1 cellular context compared by ENCODE assay signal in genomic region chr2:216692636-216693413, GRCh38.
TF ChIP-seq lines count a peak whose summit lies in the region.

No MANE protein-coding gene starts in this region.

TF ChIP-seq in HEK293, 187 proteins besides CTCF, POLR2A, EP300 and RAD21 (continued from another document and continues in another):
- no peak for TF ChIP-seq HIC1 (tag by site-specific recombination; IDR thresholded peaks at IDR 0.05)
- TF ChIP-seq ZNF302 (tag by site-specific recombination; IDR thresholded peaks at IDR 0.05; ENCODE audit: low read depth): no peak
- no peak for TF ChIP-seq ZNF132 (tag by site-specific recombination; IDR thresholded peaks at IDR 0.05; ENCODE audit: borderline replicate concordance)
- no peak for TF ChIP-seq ZNF449 (tag by site-specific recombination; IDR thresholded peaks at IDR 0.05)
- no peak for TF ChIP-seq ZNF830 (tag by site-specific recombination; IDR thresholded peaks at IDR 0.05; ENCODE audit: low read depth)
- no peak for TF ChIP-seq ZNF146 (tag by site-specific recombination; IDR thresholded peaks at IDR 0.05)
- no peak for TF ChIP-seq INSM2 (tag by site-specific recombination; IDR thresholded peaks at IDR 0.05)
- TF ChIP-seq ZSCAN30 (tag by site-specific recombination; IDR thresholded peaks at IDR 0.05): no peak
- no peak for TF ChIP-seq REST (tag by site-specific recombination; IDR thresholded peaks at IDR 0.05)
- TF ChIP-seq PRDM4 (tag by site-specific recombination; IDR thresholded peaks at IDR 0.05): peak; percentile 74
- no peak for TF ChIP-seq ZNF10 (tag by site-specific recombination; IDR thresholded peaks at IDR 0.05)
- TF ChIP-seq ZNF341 (tag by site-specific recombination; IDR thresholded peaks at IDR 0.05; ENCODE audit: low read depth): no peak
- TF ChIP-seq ZNF510 (tag by site-specific recombination; IDR thresholded peaks at IDR 0.05; ENCODE audit: insufficient replicate concordance): no peak
- no peak for TF ChIP-seq ZNF791 (tag by site-specific recombination; IDR thresholded peaks at IDR 0.05)
- no peak for TF ChIP-seq BCL11B (tag by site-specific recombination; IDR thresholded peaks at IDR 0.05; ENCODE audit: low read depth)
- no peak for TF ChIP-seq ZBTB48 (tag by site-specific recombination; IDR thresholded peaks at IDR 0.05)
- TF ChIP-seq ZBTB44 (tag by site-specific recombination; IDR thresholded peaks at IDR 0.05): peak; percentile 19; the same call in 1 of the 2 replicates
- no peak for TF ChIP-seq IKZF3 (tag by site-specific recombination; IDR thresholded peaks at IDR 0.05)
- TF ChIP-seq WT1 (tag by site-specific recombination; IDR thresholded peaks at IDR 0.05): no peak
- no peak for TF ChIP-seq ZNF214 (tag by site-specific recombination; IDR thresholded peaks at IDR 0.05; ENCODE audit: borderline replicate concordance)
- TF ChIP-seq ZNF394 (tag by site-specific recombination; IDR thresholded peaks at IDR 0.05; ENCODE audit: borderline replicate concordance): no peak
- peak; percentile 55 for TF ChIP-seq PATZ1 (tag by site-specific recombination; IDR thresholded peaks at IDR 0.05)
- no peak for TF ChIP-seq ZNF639 (tag by site-specific recombination; IDR thresholded peaks at IDR 0.05)
- no peak for TF ChIP-seq ZNF624 (tag by site-specific recombination; IDR thresholded peaks at IDR 0.05)
- no peak for TF ChIP-seq YY2 (tag by site-specific recombination; IDR thresholded peaks at IDR 0.05)
- TF ChIP-seq ZFP41 (tag by site-specific recombination; IDR thresholded peaks at IDR 0.05; ENCODE audit: borderline replicate concordance): no peak
- no peak for TF ChIP-seq SP7 (tag by site-specific recombination; IDR thresholded peaks at IDR 0.05)
- TF ChIP-seq SCRT1 (tag by site-specific recombination; IDR thresholded peaks at IDR 0.05; ENCODE audit: borderline replicate concordance): no peak
- no peak for TF ChIP-seq ZNF248 (tag by site-specific recombination; IDR thresholded peaks at IDR 0.05)
- TF ChIP-seq ZNF596 (tag by site-specific recombination; IDR thresholded peaks at IDR 0.05): no peak
- TF ChIP-seq ZNF704 (tag by site-specific recombination; IDR thresholded peaks at IDR 0.05): no peak
- peak; percentile 80 for TF ChIP-seq EGR2 (tag by site-specific recombination; IDR thresholded peaks at IDR 0.05; ENCODE audit: low read depth)
- no peak for TF ChIP-seq ZNF350 (tag by site-specific recombination; IDR thresholded peaks at IDR 0.05)
- no peak for TF ChIP-seq ZNF785 (tag by site-specific recombination; IDR thresholded peaks at IDR 0.05)
- TF ChIP-seq KLF9 (tag by site-specific recombination; IDR thresholded peaks at IDR 0.05; ENCODE audit: low read depth): peak; percentile 38; the same call in 1 of the 2 replicates
- no peak for TF ChIP-seq ZNF280D (tag by site-specific recombination; IDR thresholded peaks at IDR 0.05)
- TF ChIP-seq ZNF174 (tag by site-specific recombination; IDR thresholded peaks at IDR 0.05): no peak
- TF ChIP-seq ZNF138 (tag by site-specific recombination; IDR thresholded peaks at IDR 0.05; ENCODE audit: borderline replicate concordance): no peak
- no peak for TF ChIP-seq KLF16 (tag by site-specific recombination; IDR thresholded peaks at IDR 0.05)
- no peak for TF ChIP-seq FEZF1 (tag by site-specific recombination; IDR thresholded peaks at IDR 0.05)
- TF ChIP-seq RBAK (tag by site-specific recombination; IDR thresholded peaks at IDR 0.05): no peak
